In the genomic region with DNA sequence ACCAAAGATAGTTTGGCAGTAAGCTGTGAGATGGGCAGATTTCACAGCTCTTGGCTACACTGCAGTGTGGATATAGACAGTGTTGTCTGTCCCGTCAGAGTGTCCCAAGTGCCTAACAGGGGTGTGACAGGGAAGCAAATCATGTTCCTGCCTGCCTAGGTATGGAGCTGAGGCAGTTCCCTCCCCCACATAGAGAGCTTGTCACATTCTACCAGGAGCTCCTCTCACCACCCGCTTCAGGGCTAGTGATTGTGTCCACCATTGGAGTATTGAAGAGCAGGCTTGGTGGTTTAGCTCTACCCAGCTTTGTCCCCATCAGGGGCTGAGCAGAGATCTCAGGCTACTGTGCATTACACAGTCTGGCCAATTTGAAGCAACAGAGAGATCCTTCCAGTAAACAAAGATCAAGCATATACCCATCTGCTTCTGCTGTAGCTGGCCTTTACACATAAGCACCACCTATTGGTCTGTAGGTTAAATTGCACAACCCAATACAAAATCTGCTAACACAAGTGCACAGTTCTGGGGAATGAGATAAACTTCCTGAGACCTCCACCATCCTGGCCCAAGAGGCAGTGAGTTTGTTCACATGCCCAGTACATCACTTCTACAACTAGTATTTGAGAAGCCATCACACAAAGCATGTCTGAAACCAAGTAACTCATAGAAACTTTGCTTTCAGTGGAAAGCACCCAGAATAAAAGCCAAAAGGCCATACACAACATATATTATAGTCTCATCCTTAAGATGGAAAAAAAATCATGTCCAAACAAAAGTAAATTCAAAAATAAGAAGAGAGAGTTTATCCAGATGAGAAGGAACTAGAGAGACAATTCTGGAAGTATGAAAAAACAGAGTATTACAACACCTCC, we compare ENCODE assay signal across 9 cellular contexts.
DNase-seq lines count a peak whose midpoint lies in the region; ATAC-seq and TF ChIP-seq lines count a peak whose summit lies in the region.
"Had no signal": no experiment of that assay in that cellular context is flagged by ENCODE, and none has a peak within 500 bp of the region (broad histone marks: within the 10 kb centered on the region; RNA-seq: fewer than 3 reads in every experiment).

No MANE protein-coding gene starts in this region.

- no peaks in the 10 kb centered on the region for H3K27me3 ChIP-seq in liver (ENCODE audit: control insufficient read depth in 4 of 4, insufficient read depth in 4 of 4, low read length in 3 of 4)
- H3K27me3 ChIP-seq: BLaER1 treated with 17β-estradiol and CSF1 and Interleukin-3, amounts not matched to agents 10 nM and 100 nM had no signal

- H3K9ac ChIP-seq in liver (ENCODE audit: low read depth in 1 of 2, low read length in 2 of 2) = no peak overlapping the region
- H3K9ac ChIP-seq: BLaER1 treated with 17β-estradiol and CSF1 and Interleukin-3, amounts not matched to agents 10 nM and 100 nM had no signal

- H3K4me3 ChIP-seq in astrocyte of the spinal cord (ENCODE audit: low read depth, low read length) (no peak overlapping the region), liver (ENCODE audit: low read depth in 1 of 3, low read length in 3 of 3) (no peak overlapping the region)
- H3K4me3 ChIP-seq: BLaER1 treated with 17β-estradiol and CSF1 and Interleukin-3, amounts not matched to agents 10 nM and 100 nM had no signal

- H3K4me1 ChIP-seq in liver (ENCODE audit: control insufficient read depth in 4 of 4, insufficient read depth in 4 of 4, low read length in 3 of 4) = peaks cover 0 to 6% (median 0%) of the 10 kb centered on the region in 4 donors
- H3K4me1 ChIP-seq: BLaER1 treated with 17β-estradiol and CSF1 and Interleukin-3, amounts not matched to agents 10 nM and 100 nM had no signal

- WGBS in liver = 94% methylated on average over 2 of the region's 2 CpGs

- H3K36me3 ChIP-seq in liver (ENCODE audit: control insufficient read depth in 4 of 4, insufficient read depth in 3 of 4, low read depth in 1 of 4, low read length in 3 of 4) = peaks cover 0 to 6% (median under 1%) of the 10 kb centered on the region in 4 donors

- in situ Hi-C loops in astrocyte of the spinal cord (cut with HindIII; ENCODE audit: low sequenced_read_pairs) = no loop called here

- ATAC-seq in GM21723 (IDR thresholded peaks at IDR 0.05; ENCODE audit: unreplicated experiment) = peak; percentile 57
- ATAC-seq in GM21619 (IDR thresholded peaks at IDR 0.05; ENCODE audit: unreplicated experiment) = no peak

- H3K27ac ChIP-seq in liver (ENCODE audit: low read depth in 1 of 2, low read length in 2 of 2) = no peak overlapping the region
- H3K27ac ChIP-seq: BLaER1 treated with 17β-estradiol and CSF1 and Interleukin-3, amounts not matched to agents 10 nM and 100 nM had no signal

- peak; percentile 93 to 94 for TF ChIP-seq RAD21 in liver (IDR thresholded peaks at IDR 0.05)

- TF ChIP-seq CTCF in astrocyte of the spinal cord (IDR thresholded peaks at IDR 0.05; ENCODE audit: low read depth, low read length) = peak; percentile 60
- TF ChIP-seq CTCF in liver (IDR thresholded peaks at IDR 0.05; ENCODE audit: low read depth, low read length, missing input control) = peak; percentile 61

- H3K9me3 ChIP-seq in liver (ENCODE audit: control insufficient read depth in 4 of 4, low read length in 3 of 4) = no peaks in the 10 kb centered on the region

- peak; percentile 44 for DNase-seq in NCI-H1105 treated with DMSO at 0.1 percent for 48 hours (lab: John Stamatoyannopoulos, UW)
- no peak for DNase-seq in NCI-H1105 (lab: John Stamatoyannopoulos, UW)
- peak; percentile 26 for DNase-seq in NCI-H146 (lab: John Stamatoyannopoulos, UW)
- DNase-seq in astrocyte of the spinal cord (ENCODE audit: low read depth, low spot score) = peak; percentile 21
- DNase-seq in activated CD4-positive, alpha-beta T cell treated with anti-CD3 and anti-CD28 coated beads for 4 hours = no peak

TF ChIP-seq in liver, 16 proteins besides CTCF, POLR2A, EP300 and RAD21:
- TF ChIP-seq FOXA1 (IDR thresholded peaks at IDR 0.05) (no peak), SP1 (IDR thresholded peaks at IDR 0.05) (no peak), HNF4A (conservative IDR thresholded peaks at IDR 0.05) (peak in 1 of 2 donors; percentile 48), JUND (IDR thresholded peaks at IDR 0.05) (no peak), REST (IDR thresholded peaks at IDR 0.05) (no peak), ATF3 (IDR thresholded peaks at IDR 0.05) (no peak), FOXA2 (IDR thresholded peaks at IDR 0.05) (no peak), GABPA (IDR thresholded peaks at IDR 0.05 in 1 of 2, conservative IDR thresholded peaks at IDR 0.05 in 1 of 2) (no peak)
- TF ChIP-seq, protein P1, sequence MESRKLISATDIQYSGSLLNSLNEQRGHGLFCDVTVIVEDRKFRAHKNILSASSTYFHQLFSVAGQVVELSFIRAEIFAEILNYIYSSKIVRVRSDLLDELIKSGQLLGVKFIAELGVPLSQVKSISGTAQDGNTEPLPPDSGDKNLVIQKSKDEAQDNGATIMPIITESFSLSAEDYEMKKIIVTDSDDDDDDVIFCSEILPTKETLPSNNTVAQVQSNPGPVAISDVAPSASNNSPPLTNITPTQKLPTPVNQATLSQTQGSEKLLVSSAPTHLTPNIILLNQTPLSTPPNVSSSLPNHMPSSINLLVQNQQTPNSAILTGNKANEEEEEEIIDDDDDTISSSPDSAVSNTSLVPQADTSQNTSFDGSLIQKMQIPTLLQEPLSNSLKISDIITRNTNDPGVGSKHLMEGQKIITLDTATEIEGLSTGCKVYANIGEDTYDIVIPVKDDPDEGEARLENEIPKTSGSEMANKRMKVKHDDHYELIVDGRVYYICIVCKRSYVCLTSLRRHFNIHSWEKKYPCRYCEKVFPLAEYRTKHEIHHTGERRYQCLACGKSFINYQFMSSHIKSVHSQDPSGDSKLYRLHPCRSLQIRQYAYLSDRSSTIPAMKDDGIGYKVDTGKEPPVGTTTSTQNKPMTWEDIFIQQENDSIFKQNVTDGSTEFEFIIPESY (IDR thresholded peaks at IDR 0.05) = no peak
TF ChIP-seq in liver: peak in this region for 1.

Comparison
In these comparisons a context has a peak if more than half of its experiments do, and no peak if none do; other contexts are left out.
1. DNase-seq: peak in NCI-H1105 treated with DMSO at 0.1 percent for 48 hours (single experiment), NCI-H146 (single experiment) and astrocyte of the spinal cord (single experiment); none in NCI-H1105 (single experiment) and activated CD4-positive, alpha-beta T cell treated with anti-CD3 and anti-CD28 coated beads for 4 hours (0 of 2).